22 cellular contexts compared by ENCODE assay signal in genomic region chr17:81583589-81584337, GRCh38. TPM values are rescaled to one million over a fixed set of nuclear protein-coding genes. Genes with fewer than 3 reads are reported as not detected.
A peak's percentile ranks its signal among the peaks of the same experiment; 100 is the strongest.
DNase-seq lines count a peak whose midpoint lies in the region; TF ChIP-seq lines count a peak whose summit lies in the region.
"Had no signal": no experiment of that assay in that cellular context is flagged by ENCODE, and none has a peak within 500 bp of the region (broad histone marks: within the 10 kb centered on the region; RNA-seq: fewer than 3 reads in every experiment).

No MANE protein-coding gene starts in this region.

- H2BK120ac ChIP-seq in mesenchymal stem cell (ENCODE audit: low read depth, low read length): no peak overlapping the region

- no peak overlapping the region for H2BK12ac ChIP-seq in mesenchymal stem cell (ENCODE audit: low read length in 2 of 2)

- no peak overlapping the region for H2AFZ ChIP-seq in mesenchymal stem cell (ENCODE audit: low read depth, low read length)

- H3K9ac ChIP-seq in mesenchymal stem cell (ENCODE audit: low read length): no peak overlapping the region

- POLR2A ChIA-PET in Caco-2 (lab: Charles Lee): no interaction called here

- in situ Hi-C loops in astrocyte of the spinal cord (cut with HindIII; ENCODE audit: low sequenced_read_pairs): no loop called here

- no peak overlapping the region for H3K14ac ChIP-seq in mesenchymal stem cell (ENCODE audit: low read length in 2 of 2)

- no peaks in the 10 kb centered on the region for H3K27me3 Mint-ChIP-seq in Caco-2 (ENCODE audit: insufficient read depth, unreplicated experiment)
- H3K27me3 Mint-ChIP-seq: activated B cell treated with CpG ODN at 0.5 μM for 24 hours; activated naive CD8-positive, alpha-beta T cell treated with anti-CD3 and anti-CD28 coated beads, Interleukin-2, amount 10 ng/mL, durations not matched to agents 7 days and 5 days had no signal

- H2BK15ac ChIP-seq in mesenchymal stem cell (ENCODE audit: low read depth, poor library complexity, severe bottlenecking): no peak overlapping the region

- H3K36me3 ChIP-seq in Caco-2 (ENCODE audit: control insufficient read depth, insufficient read depth, low read length): peaks cover 8% of the 10 kb centered on the region
- H3K36me3 ChIP-seq in mesenchymal stem cell (ENCODE audit: control insufficient read depth in 1 of 2, insufficient read depth in 2 of 2, low read depth in 1 of 2, low read length in 2 of 2): peaks cover 60 to 76% of the 10 kb centered on the region in 2 experiments
- H3K36me3 ChIP-seq: ovary had no signal

- H3K79me1 ChIP-seq in mesenchymal stem cell (replicated peaks; ENCODE audit: low read length, poor library complexity, severe bottlenecking): peaks cover 20% of the 10 kb centered on the region

- peaks cover 14% of the 10 kb centered on the region for H3K4me1 Mint-ChIP-seq in Caco-2 (ENCODE audit: low read depth, unreplicated experiment)

- H3K4me3 Mint-ChIP-seq in Caco-2 (ENCODE audit: unreplicated experiment): no peak overlapping the region
- H3K4me3 Mint-ChIP-seq: activated B cell treated with CpG ODN at 0.5 μM for 24 hours; activated naive CD8-positive, alpha-beta T cell treated with anti-CD3 and anti-CD28 coated beads, Interleukin-2, amount 10 ng/mL, durations not matched to agents 7 days and 5 days; activated T-helper 1 cell treated with anti-CD3 and anti-CD28 coated beads, Interleukin-12 subunit alpha, Interleukin-12 subunit beta, Interleukin-2, Interleukin-4 antibody, amounts not matched to agents 30 ng/mL and 10 ng/mL and 1 ng/mL, durations not matched to agents 14 hours and 24 hours and 36 hours had no signal

- peak overlapping the region; percentile 32 for H3K27ac Mint-ChIP-seq in Caco-2 (ENCODE audit: unreplicated experiment)
- H3K27ac Mint-ChIP-seq: activated B cell treated with CpG ODN at 0.5 μM for 24 hours; activated naive CD8-positive, alpha-beta T cell treated with anti-CD3 and anti-CD28 coated beads, Interleukin-2, amount 10 ng/mL, durations not matched to agents 7 days and 5 days; activated T-helper 1 cell treated with anti-CD3 and anti-CD28 coated beads, Interleukin-12 subunit alpha, Interleukin-12 subunit beta, Interleukin-2, Interleukin-4 antibody, amounts not matched to agents 30 ng/mL and 10 ng/mL and 1 ng/mL, durations not matched to agents 14 hours and 24 hours and 36 hours had no signal

- H3K9me3 Mint-ChIP-seq in Caco-2 (ENCODE audit: unreplicated experiment): no peaks in the 10 kb centered on the region
- H3K9me3 Mint-ChIP-seq: activated B cell treated with CpG ODN at 0.5 μM for 24 hours; activated naive CD8-positive, alpha-beta T cell treated with anti-CD3 and anti-CD28 coated beads, Interleukin-2, amount 10 ng/mL, durations not matched to agents 7 days and 5 days; activated T-helper 1 cell treated with anti-CD3 and anti-CD28 coated beads, Interleukin-12 subunit alpha, Interleukin-12 subunit beta, Interleukin-2, Interleukin-4 antibody, amounts not matched to agents 30 ng/mL and 10 ng/mL and 1 ng/mL, durations not matched to agents 14 hours and 24 hours and 36 hours had no signal

- H3K9me3 ChIP-seq in Caco-2 (no peaks in the 10 kb centered on the region), mesenchymal stem cell (ENCODE audit: control insufficient read depth, low read length) (no peaks in the 10 kb centered on the region)
- H3K9me3 ChIP-seq: BE2C, esophagus squamous epithelium, ovary, sigmoid colon, upper lobe of right lung had no signal

- no peak overlapping the region for H4K8ac ChIP-seq in mesenchymal stem cell (ENCODE audit: low read length)

- no TSS peak for BruUV-seq in Caco-2 (replicated peaks; lab: Mats Ljungman, UMichigan)

- no peak overlapping the region for H3K4ac ChIP-seq in mesenchymal stem cell (ENCODE audit: low read depth in 1 of 2, low read length in 2 of 2)

- H3K27me3 ChIP-seq in Caco-2 (replicated peaks; ENCODE audit: control insufficient read depth, insufficient read depth, low read length): no peaks in the 10 kb centered on the region
- no peaks in the 10 kb centered on the region for H3K27me3 ChIP-seq in mesenchymal stem cell (ENCODE audit: control insufficient read depth in 1 of 2, insufficient read depth in 1 of 2, low read length in 2 of 2)
- H3K27me3 ChIP-seq: BE2C, esophagus squamous epithelium, ovary, sigmoid colon, upper lobe of right lung had no signal

- no peak overlapping the region for H3K23ac ChIP-seq in mesenchymal stem cell (ENCODE audit: low read length in 2 of 2)

- no peak for TF ChIP-seq CTCF in Caco-2 (IDR thresholded peaks at IDR 0.05; ENCODE audit: insufficient read depth in 1 of 2, low read depth in 1 of 2, low read length in 1 of 2, severe bottlenecking in 1 of 2, unreplicated experiment in 1 of 2)
- TF ChIP-seq CTCF in astrocyte of the spinal cord (IDR thresholded peaks at IDR 0.05; ENCODE audit: low read depth, low read length): no peak
- TF ChIP-seq CTCF in foreskin fibroblast (IDR thresholded peaks at IDR 0.05; ENCODE audit: low read depth, low read length): no peak

- no peak overlapping the region for H2BK5ac ChIP-seq in mesenchymal stem cell (ENCODE audit: low read depth, low read length, poor library complexity, severe bottlenecking)

- CTCF ChIA-PET in Caco-2 (lab: Charles Lee): no interaction called here

- H3K4me2 ChIP-seq in mesenchymal stem cell (ENCODE audit: low read length, poor library complexity, severe bottlenecking): no peak overlapping the region

- H3K4me1 ChIP-seq in Caco-2: no peaks in the 10 kb centered on the region
- peaks cover 38% of the 10 kb centered on the region for H3K4me1 ChIP-seq in mesenchymal stem cell (ENCODE audit: control insufficient read depth, insufficient read depth, low read depth, low read length)
- H3K4me1 ChIP-seq: BE2C, esophagus squamous epithelium, sigmoid colon, upper lobe of right lung had no signal

- intact Hi-C loops in Caco-2 (cut with micrococcal nuclease; ENCODE audit: unreplicated experiment): no loop called here

- peaks cover 93% of the 10 kb centered on the region for H3K36me3 Mint-ChIP-seq in Caco-2 (ENCODE audit: insufficient read depth, unreplicated experiment)

- peak overlapping the region; percentile 26 for H3K27ac ChIP-seq in mesenchymal stem cell (ENCODE audit: low read length, poor library complexity, severe bottlenecking)
- H3K27ac ChIP-seq: esophagus squamous epithelium, ovary, sigmoid colon, upper lobe of right lung had no signal

- WGBS in mesenchymal stem cell: 79% methylated on average over 5 of the region's 6 CpGs

- peak overlapping the region; percentile 84 for H2AK5ac ChIP-seq in mesenchymal stem cell (ENCODE audit: low read length, severe bottlenecking)

- H3K4me3 ChIP-seq in Caco-2 (ENCODE audit: low read depth, low read length): no peak overlapping the region
- no peak overlapping the region for H3K4me3 ChIP-seq in astrocyte of the spinal cord (ENCODE audit: low read depth, low read length)
- H3K4me3 ChIP-seq in mesenchymal stem cell (ENCODE audit: insufficient read depth in 1 of 2, low read depth in 1 of 2, low read length in 2 of 2): no peak overlapping the region
- no peak overlapping the region for H3K4me3 ChIP-seq in foreskin fibroblast (ENCODE audit: low read depth in 1 of 2, low read length in 2 of 2)
- H3K4me3 ChIP-seq: esophagus squamous epithelium, ovary, sigmoid colon, upper lobe of right lung had no signal

- H4K91ac ChIP-seq in mesenchymal stem cell (ENCODE audit: low read length): no peak overlapping the region

- no peak overlapping the region for H3K18ac ChIP-seq in mesenchymal stem cell (ENCODE audit: low read depth in 1 of 2, low read length in 2 of 2)

- DNase-seq in Caco-2 (no peak), NCI-H2029 treated with DMSO at 0.1 percent for 48 hours (lab: John Stamatoyannopoulos, UW) (peak; percentile 47), astrocyte of the spinal cord (ENCODE audit: low read depth, low spot score) (peak; percentile 37), mesenchymal stem cell (peak; percentile 61), HPDE6-E6E7 (ENCODE audit: extremely low spot score) (no peak), foreskin fibroblast (no peak)
- DNase-seq in activated CD8-positive, alpha-beta memory T cell treated with anti-CD3 and anti-CD28 coated beads, Interleukin-2, amount 50 U/mL, for 4 hours: no peak
- DNase-seq: activated B cell treated with CpG ODN at 0.5 μM for 24 hours; activated naive CD8-positive, alpha-beta T cell treated with anti-CD3 and anti-CD28 coated beads, Interleukin-2, amount 10 ng/mL, durations not matched to agents 7 days and 5 days; BE2C; DMS 273 treated with DMSO at 0.1 percent for 48 hours; effector CD4-positive, alpha-beta T cell; esophagus squamous epithelium; GF-D8; head of caudate nucleus; NCI-H446 treated with DMSO at 0.1 percent for 48 hours; ovary; sigmoid colon; T-helper 2 cell; upper lobe of right lung had no signal

RNA-seq across cellular contexts. Expression of gene FAAP100, which starts 31.6 kb away (rescaled TPM):
- total RNA-seq in Caco-2 (2022): 38.5 and 42.2 TPM in 2 replicates
- 10.1 TPM for polyA plus RNA-seq in mesenchymal stem cell (2013, experiment 1 of 2)
- polyA plus RNA-seq in mesenchymal stem cell (2013, experiment 2 of 2): 10.3 TPM

RNA-seq across cellular contexts. Expression of gene NPLOC4, which starts 53.1 kb away (rescaled TPM):
- 119 and 139 TPM in 2 replicates for total RNA-seq in Caco-2 (2022)
- polyA plus RNA-seq in mesenchymal stem cell (2013, experiment 1 of 2): 76.1 TPM
- 80.0 TPM for polyA plus RNA-seq in mesenchymal stem cell (2013, experiment 2 of 2)

RNA-seq across cellular contexts. Expression of gene TSPAN10, which starts 53.2 kb away (rescaled TPM):
- total RNA-seq in Caco-2 (2022): 4.0 and 4.1 TPM in 2 replicates
- polyA plus RNA-seq in mesenchymal stem cell (2013, experiment 1 of 2): 2.0 TPM
- polyA plus RNA-seq in mesenchymal stem cell (2013, experiment 2 of 2): 1.8 TPM

RNA-seq across cellular contexts. Expression of gene FSCN2, which starts 55.6 kb away (rescaled TPM):
- 2.1 and 2.9 TPM in 2 replicates for total RNA-seq in Caco-2 (2022)
- polyA plus RNA-seq in mesenchymal stem cell (2013, experiment 1 of 2): 0.23 TPM
- polyA plus RNA-seq in mesenchymal stem cell (2013, experiment 2 of 2): 0.15 TPM
- total RNA-seq: MCF 10A had no signal

Comparison
In these comparisons a context has a peak if more than half of its experiments do, and no peak if none do; other contexts are left out.
1. DNase-seq: peak in NCI-H2029 treated with DMSO at 0.1 percent for 48 hours (single experiment), astrocyte of the spinal cord (single experiment) and mesenchymal stem cell (single experiment); none in Caco-2 (0 of 2), HPDE6-E6E7 (single experiment), foreskin fibroblast (0 of 2) and activated CD8-positive, alpha-beta memory T cell treated with anti-CD3 and anti-CD28 coated beads, Interleukin-2, amount 50 U/mL, for 4 hours (single experiment).